In genomic region chr12:1576410-1577240, GRCh38 we compare ENCODE assay signal across 1 cellular context.
TF ChIP-seq lines count a peak whose summit lies in the region.

No MANE protein-coding gene starts in this region.

TF ChIP-seq in K562, 482 proteins besides CTCF, POLR2A, EP300 and RAD21 (continued from another document and continues in another):
- TF ChIP-seq, protein P1, sequence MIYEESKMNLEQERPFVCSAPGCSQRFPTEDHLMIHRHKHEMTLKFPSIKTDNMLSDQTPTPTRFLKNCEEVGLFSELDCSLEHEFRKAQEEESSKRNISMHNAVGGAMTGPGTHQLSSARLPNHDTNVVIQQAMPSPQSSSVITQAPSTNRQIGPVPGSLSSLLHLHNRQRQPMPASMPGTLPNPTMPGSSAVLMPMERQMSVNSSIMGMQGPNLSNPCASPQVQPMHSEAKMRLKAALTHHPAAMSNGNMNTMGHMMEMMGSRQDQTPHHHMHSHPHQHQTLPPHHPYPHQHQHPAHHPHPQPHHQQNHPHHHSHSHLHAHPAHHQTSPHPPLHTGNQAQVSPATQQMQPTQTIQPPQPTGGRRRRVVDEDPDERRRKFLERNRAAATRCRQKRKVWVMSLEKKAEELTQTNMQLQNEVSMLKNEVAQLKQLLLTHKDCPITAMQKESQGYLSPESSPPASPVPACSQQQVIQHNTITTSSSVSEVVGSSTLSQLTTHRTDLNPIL (CRISPR knock-in tag; IDR thresholded peaks at IDR 0.05), result no peak
- TF ChIP-seq FOXJ2 (tag; IDR thresholded peaks at IDR 0.05) (no peak), ZFP36 (IDR thresholded peaks at IDR 0.05; ENCODE audit: low read depth, low read length, partially characterized antibody) (no peak), MYC (IDR thresholded peaks at IDR 0.05; ENCODE audit: low read depth, low read length) (0 out of 2 replicates have a peak, but pooled peaks have one; percentile 7), MYC (CRISPR knock-in tag; IDR thresholded peaks at IDR 0.05; ENCODE audit: borderline replicate concordance, low read depth) (no peak), CHD2 (IDR thresholded peaks at IDR 0.05; ENCODE audit: low read depth, low read length) (no peak), TOE1 (IDR thresholded peaks at IDR 0.05; ENCODE audit: borderline replicate concordance) (no peak), TOE1 (CRISPR knock-in tag; IDR thresholded peaks at IDR 0.05; ENCODE audit: borderline replicate concordance, low read depth) (no peak), SAFB (IDR thresholded peaks at IDR 0.05; ENCODE audit: borderline replicate concordance, low read depth, low read length) (no peak), TEAD1 (CRISPR knock-in tag; IDR thresholded peaks at IDR 0.05) (no peak), ZNF695 (CRISPR knock-in tag; IDR thresholded peaks at IDR 0.05) (no peak), MED1 (CRISPR knock-in tag; IDR thresholded peaks at IDR 0.05; ENCODE audit: borderline replicate concordance) (no peak), HDAC6 (IDR thresholded peaks at IDR 0.05; ENCODE audit: low read depth, low read length) (no peak), ZNF263 (CRISPR knock-in tag; IDR thresholded peaks at IDR 0.05; ENCODE audit: borderline replicate concordance) (no peak), TFAP4 (CRISPR knock-in tag; IDR thresholded peaks at IDR 0.05; ENCODE audit: borderline replicate concordance) (no peak), ZC3H8 (IDR thresholded peaks at IDR 0.05) (no peak), RNF2 (IDR thresholded peaks at IDR 0.05) (no peak), XRCC3 (IDR thresholded peaks at IDR 0.05) (no peak), ETV1 (tag; conservative IDR thresholded peaks at IDR 0.05; ENCODE audit: low read depth) (no peak), HLTF (IDR thresholded peaks at IDR 0.05) (no peak), CTBP1 (IDR thresholded peaks at IDR 0.05; ENCODE audit: borderline replicate concordance) (peak; percentile 80), RBM15 (IDR thresholded peaks at IDR 0.05; ENCODE audit: insufficient read depth, low read length) (no peak), TCFL5 (CRISPR knock-in tag; conservative IDR thresholded peaks at IDR 0.05) (no peak), ZNF830 (CRISPR knock-in tag; IDR thresholded peaks at IDR 0.05) (no peak), SMARCC2 (IDR thresholded peaks at IDR 0.05; ENCODE audit: low read depth) (0 out of 2 replicates have a peak, but pooled peaks have one; percentile 28), CHAMP1 (IDR thresholded peaks at IDR 0.05) (no peak), REST (CRISPR knock-in tag; IDR thresholded peaks at IDR 0.05; ENCODE audit: low read depth) (no peak), TRIM24 (IDR thresholded peaks at IDR 0.05) (no peak), TAF15 (IDR thresholded peaks at IDR 0.05; ENCODE audit: low read depth, low read length) (no peak), NR1H2 (CRISPR knock-in tag; IDR thresholded peaks at IDR 0.05) (no peak), ZNF41 (CRISPR knock-in tag; conservative IDR thresholded peaks at IDR 0.05) (no peak), CEBPG (CRISPR knock-in tag; IDR thresholded peaks at IDR 0.05) (no peak), CEBPG (tag; conservative IDR thresholded peaks at IDR 0.05 in 1 of 2, IDR thresholded peaks at IDR 0.05 in 1 of 2) (peak in 1 of 2 experiments; percentile 50; a peak in 1 of 4 replicates), SREBF1 (IDR thresholded peaks at IDR 0.05; ENCODE audit: borderline replicate concordance, low read depth, low read length) (no peak), SMARCB1 (IDR thresholded peaks at IDR 0.05; ENCODE audit: insufficient read length, low read depth) (no peak), FUS (optimal IDR thresholded peaks at IDR 0.05; ENCODE audit: low read depth, low read length) (no peak), TEAD4 (IDR thresholded peaks at IDR 0.05; ENCODE audit: low read length) (peak; percentile 74), TEAD4 (CRISPR knock-in tag; IDR thresholded peaks at IDR 0.05; ENCODE audit: borderline replicate concordance) (no peak), ATF6 (CRISPR knock-in tag; IDR thresholded peaks at IDR 0.05) (no peak), KLF1 (tag; IDR thresholded peaks at IDR 0.05) (no peak), NFIC (IDR thresholded peaks at IDR 0.05) (peak; percentile 26; the same call in 1 of the 2 replicates), TBL1XR1 (IDR thresholded peaks at IDR 0.05; ENCODE audit: low read length in 2 of 2) (peak in 1 of 2 experiments; percentile 61; a peak in 1 of 4 replicates), LARP7 (IDR thresholded peaks at IDR 0.05) (no peak), MYBL2 (IDR thresholded peaks at IDR 0.05; ENCODE audit: low read depth) (no peak), MYBL2 (CRISPR knock-in tag; IDR thresholded peaks at IDR 0.05; ENCODE audit: borderline replicate concordance) (no peak), STAT5B (CRISPR knock-in tag; IDR thresholded peaks at IDR 0.05) (no peak), ZNF444 (CRISPR knock-in tag; IDR thresholded peaks at IDR 0.05) (no peak), E4F1 (CRISPR knock-in tag; IDR thresholded peaks at IDR 0.05; ENCODE audit: borderline replicate concordance) (no peak)
- TF ChIP-seq, protein P2, sequence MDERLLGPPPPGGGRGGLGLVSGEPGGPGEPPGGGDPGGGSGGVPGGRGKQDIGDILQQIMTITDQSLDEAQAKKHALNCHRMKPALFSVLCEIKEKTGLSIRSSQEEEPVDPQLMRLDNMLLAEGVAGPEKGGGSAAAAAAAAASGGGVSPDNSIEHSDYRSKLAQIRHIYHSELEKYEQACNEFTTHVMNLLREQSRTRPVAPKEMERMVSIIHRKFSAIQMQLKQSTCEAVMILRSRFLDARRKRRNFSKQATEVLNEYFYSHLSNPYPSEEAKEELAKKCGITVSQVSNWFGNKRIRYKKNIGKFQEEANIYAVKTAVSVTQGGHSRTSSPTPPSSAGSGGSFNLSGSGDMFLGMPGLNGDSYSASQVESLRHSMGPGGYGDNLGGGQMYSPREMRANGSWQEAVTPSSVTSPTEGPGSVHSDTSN (CRISPR knock-in tag; IDR thresholded peaks at IDR 0.05; ENCODE audit: low read depth), result no peak
- TF ChIP-seq, protein P2 (tag; conservative IDR thresholded peaks at IDR 0.05; ENCODE audit: low read depth), result peak; percentile 41; the same call in 1 of the 2 replicates
- TF ChIP-seq, protein P3, sequence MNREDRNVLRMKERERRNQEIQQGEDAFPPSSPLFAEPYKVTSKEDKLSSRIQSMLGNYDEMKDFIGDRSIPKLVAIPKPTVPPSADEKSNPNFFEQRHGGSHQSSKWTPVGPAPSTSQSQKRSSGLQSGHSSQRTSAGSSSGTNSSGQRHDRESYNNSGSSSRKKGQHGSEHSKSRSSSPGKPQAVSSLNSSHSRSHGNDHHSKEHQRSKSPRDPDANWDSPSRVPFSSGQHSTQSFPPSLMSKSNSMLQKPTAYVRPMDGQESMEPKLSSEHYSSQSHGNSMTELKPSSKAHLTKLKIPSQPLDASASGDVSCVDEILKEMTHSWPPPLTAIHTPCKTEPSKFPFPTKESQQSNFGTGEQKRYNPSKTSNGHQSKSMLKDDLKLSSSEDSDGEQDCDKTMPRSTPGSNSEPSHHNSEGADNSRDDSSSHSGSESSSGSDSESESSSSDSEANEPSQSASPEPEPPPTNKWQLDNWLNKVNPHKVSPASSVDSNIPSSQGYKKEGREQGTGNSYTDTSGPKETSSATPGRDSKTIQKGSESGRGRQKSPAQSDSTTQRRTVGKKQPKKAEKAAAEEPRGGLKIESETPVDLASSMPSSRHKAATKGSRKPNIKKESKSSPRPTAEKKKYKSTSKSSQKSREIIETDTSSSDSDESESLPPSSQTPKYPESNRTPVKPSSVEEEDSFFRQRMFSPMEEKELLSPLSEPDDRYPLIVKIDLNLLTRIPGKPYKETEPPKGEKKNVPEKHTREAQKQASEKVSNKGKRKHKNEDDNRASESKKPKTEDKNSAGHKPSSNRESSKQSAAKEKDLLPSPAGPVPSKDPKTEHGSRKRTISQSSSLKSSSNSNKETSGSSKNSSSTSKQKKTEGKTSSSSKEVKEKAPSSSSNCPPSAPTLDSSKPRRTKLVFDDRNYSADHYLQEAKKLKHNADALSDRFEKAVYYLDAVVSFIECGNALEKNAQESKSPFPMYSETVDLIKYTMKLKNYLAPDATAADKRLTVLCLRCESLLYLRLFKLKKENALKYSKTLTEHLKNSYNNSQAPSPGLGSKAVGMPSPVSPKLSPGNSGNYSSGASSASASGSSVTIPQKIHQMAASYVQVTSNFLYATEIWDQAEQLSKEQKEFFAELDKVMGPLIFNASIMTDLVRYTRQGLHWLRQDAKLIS (CRISPR knock-in tag; IDR thresholded peaks at IDR 0.05), result no peak
